Comparison of ENCODE assay signal across 15 cellular contexts in genomic region chr12:52872644-52873384, GRCh38. TPM values are rescaled to one million over a fixed set of nuclear protein-coding genes. Genes with fewer than 3 reads are reported as not detected.
DNase-seq lines count a peak whose midpoint lies in the region; ATAC-seq, FAIRE-seq and TF ChIP-seq lines count a peak whose summit lies in the region.
"Had no signal": no experiment of that assay in that cellular context is flagged by ENCODE, and none has a peak within 500 bp of the region (broad histone marks: within the 10 kb centered on the region; RNA-seq: fewer than 3 reads in every experiment).

No MANE protein-coding gene starts in this region.

- ATAC-seq in activated CD8-positive, alpha-beta memory T cell treated with anti-CD3 and anti-CD28 coated beads, Interleukin-2, amount 10 ng/mL, durations not matched to agents 7 days and 5 days: no peak
- ATAC-seq in RWPE2 (ENCODE audit: low read depth) (no peak), HG02885 (IDR thresholded peaks at IDR 0.05; ENCODE audit: poor library complexity, unreplicated experiment) (no peak)

- intact Hi-C loops in kidney (cut with DNase I) (loop anchor here (10.0 kb wide), 2 partner anchors 498 to 718 kb away; no protein-coding TSS in a partner anchor), tibial artery (cut with DNase I; ENCODE audit: low total_unique reads) (no loop called here)

- H3K36me3 ChIP-seq in RWPE2 (ENCODE audit: low read depth): no peaks in the 10 kb centered on the region
- H3K36me3 ChIP-seq in kidney (ENCODE audit: control insufficient read depth in 1 of 2, insufficient read depth in 2 of 2, low read length in 2 of 2): no peaks in the 10 kb centered on the region
- H3K36me3 ChIP-seq in tibial artery: no peaks in the 10 kb centered on the region
- H3K36me3 ChIP-seq: BE2C had no signal

- peaks cover 6% of the 10 kb centered on the region for H3K27me3 Mint-ChIP-seq in activated CD8-positive, alpha-beta memory T cell treated with anti-CD3 and anti-CD28 coated beads, Interleukin-2, amount 10 ng/mL, durations not matched to agents 7 days and 5 days

- H3K27ac ChIP-seq in RWPE2 (ENCODE audit: poor library complexity, severe bottlenecking): peak overlapping the region; percentile 94
- no peak overlapping the region for H3K27ac ChIP-seq in kidney (ENCODE audit: low read depth in 2 of 2, low read length in 2 of 2)
- H3K27ac ChIP-seq in tibial artery: peak overlapping the region; percentile 83 to 85

- H3K27me3 ChIP-seq in RWPE2 (ENCODE audit: insufficient read depth, poor library complexity, severe bottlenecking) (no peaks in the 10 kb centered on the region), tibial artery (no peaks in the 10 kb centered on the region)
- H3K27me3 ChIP-seq: BE2C had no signal

- H3K36me3 Mint-ChIP-seq in activated CD8-positive, alpha-beta memory T cell treated with anti-CD3 and anti-CD28 coated beads, Interleukin-2, amount 10 ng/mL, durations not matched to agents 7 days and 5 days: no peaks in the 10 kb centered on the region

- H3K9ac ChIP-seq in kidney (ENCODE audit: low read length in 2 of 2): no peak overlapping the region

- H3K4me1 Mint-ChIP-seq in activated CD8-positive, alpha-beta memory T cell treated with anti-CD3 and anti-CD28 coated beads, Interleukin-2, amount 10 ng/mL, durations not matched to agents 7 days and 5 days: peaks cover 13% of the 10 kb centered on the region

- H3K9me3 Mint-ChIP-seq in activated CD8-positive, alpha-beta memory T cell treated with anti-CD3 and anti-CD28 coated beads, Interleukin-2, amount 10 ng/mL, durations not matched to agents 7 days and 5 days (ENCODE audit: low read depth): no peaks in the 10 kb centered on the region

- no peak for TF ChIP-seq CTCF in RWPE2 (IDR thresholded peaks at IDR 0.05; ENCODE audit: poor library complexity, severe bottlenecking)
- no peak for TF ChIP-seq CTCF in kidney (IDR thresholded peaks at IDR 0.05; ENCODE audit: borderline replicate concordance, extremely low read depth, insufficient read depth)
- no peak for TF ChIP-seq CTCF in tibial artery (IDR thresholded peaks at IDR 0.05)

- DNase-seq in activated CD8-positive, alpha-beta memory T cell treated with anti-CD3 and anti-CD28 coated beads, Interleukin-2, amount 10 ng/mL, durations not matched to agents 7 days and 5 days: no peak
- DNase-seq in activated CD8-positive, alpha-beta memory T cell treated with anti-CD3 and anti-CD28 coated beads, Interleukin-2, amount 50 U/mL, for 48 hours: no peak
- DNase-seq in RWPE2 (ENCODE audit: low spot score) (no peak), kidney (peak; percentile 68), tibial artery (no peak), cerebellar nuclear complex (lab: John Stamatoyannopoulos, UW) (no peak)
- no peak for DNase-seq in activated CD8-positive, alpha-beta memory T cell treated with anti-CD3 and anti-CD28 coated beads for 24 hours
- DNase-seq: activated CD4-positive, alpha-beta T cell treated with anti-CD3 and anti-CD28 coated beads for 1 hour; BE2C; NCI-H1436 treated with DMSO at 0.1 percent for 48 hours; stimulated activated CD4-positive, alpha-beta T cell treated with anti-CD3 and anti-CD28 coated beads, Interleukin-1b, Interleukin-23, amount 100 ng/mL, for 48 hours had no signal

- no peak overlapping the region for H3K4me3 ChIP-seq in RWPE2 (ENCODE audit: severe bottlenecking)
- no peak overlapping the region for H3K4me3 ChIP-seq in kidney (ENCODE audit: low read length in 2 of 2)
- no peak overlapping the region for H3K4me3 ChIP-seq in tibial artery

- CTCF ChIA-PET in activated CD8-positive, alpha-beta memory T cell treated with anti-CD3 and anti-CD28 coated beads, Interleukin-2, amount 10 ng/mL, durations not matched to agents 7 days and 5 days (lab: Charles Lee): interaction anchor here (0.6 to 22.1 kb wide), 7 partner anchors 7 to 501 kb away, joined by 3 to 459 read pairs (median 11); partner anchors contain the start of gene KRT74

- H3K4me1 ChIP-seq in RWPE2 (ENCODE audit: insufficient read depth, poor library complexity, severe bottlenecking): peaks cover 52% of the 10 kb centered on the region
- peaks cover 5 to 27% of the 10 kb centered on the region in 2 donors for H3K4me1 ChIP-seq in kidney (ENCODE audit: control insufficient read depth in 1 of 2, insufficient read depth in 1 of 2, low read depth in 1 of 2, low read length in 2 of 2)
- peaks cover 0 to 35% (median 25%) of the 10 kb centered on the region in 4 donors for H3K4me1 ChIP-seq in tibial artery

- no peaks in the 10 kb centered on the region for H3K9me3 ChIP-seq in RWPE2 (ENCODE audit: severe bottlenecking)
- H3K9me3 ChIP-seq in kidney (ENCODE audit: control insufficient read depth in 1 of 2, low read length in 2 of 2): no peaks in the 10 kb centered on the region
- no peaks in the 10 kb centered on the region for H3K9me3 ChIP-seq in tibial artery
- H3K9me3 ChIP-seq: BE2C had no signal

- FAIRE-seq in kidney (lab: Jason Lieb, UNC): no peak
- FAIRE-seq: endometrium, GM19239 had no signal

- H3K4me3 Mint-ChIP-seq in activated CD8-positive, alpha-beta memory T cell treated with anti-CD3 and anti-CD28 coated beads, Interleukin-2, amount 10 ng/mL, durations not matched to agents 7 days and 5 days: peak overlapping the region; percentile 55

- H3K27ac Mint-ChIP-seq in activated CD8-positive, alpha-beta memory T cell treated with anti-CD3 and anti-CD28 coated beads, Interleukin-2, amount 10 ng/mL, durations not matched to agents 7 days and 5 days: no peak overlapping the region

RNA-seq across cellular contexts. Expression of gene KRT78, which starts 24.0 kb away (rescaled TPM):
- total RNA-seq in activated CD8-positive, alpha-beta memory T cell treated with anti-CD3 and anti-CD28 coated beads, Interleukin-2, amount 10 ng/mL, durations not matched to agents 7 days and 5 days: not detected
- not detected for total RNA-seq in kidney
- polyA plus RNA-seq in kidney (ENCODE audit: insufficient read depth, low read depth, low replicate concordance): not detected
- total RNA-seq: subcutaneous adipose tissue had no signal

RNA-seq across cellular contexts. Expression of gene KRT8, which starts 32.1 kb away (rescaled TPM):
- under 1 TPM; 0.26 to 0.41 TPM for total RNA-seq in activated CD8-positive, alpha-beta memory T cell treated with anti-CD3 and anti-CD28 coated beads, Interleukin-2, amount 10 ng/mL, durations not matched to agents 7 days and 5 days
- 546 TPM for total RNA-seq in kidney
- polyA plus RNA-seq in kidney (ENCODE audit: insufficient read depth, low read depth, low replicate concordance): 333 TPM

RNA-seq across cellular contexts. Expression of gene KRT79, which starts 38.7 kb away (rescaled TPM):
- under 1 TPM in 1 of 2 experiments, not detected in 1; 0.23 TPM for total RNA-seq in activated CD8-positive, alpha-beta memory T cell treated with anti-CD3 and anti-CD28 coated beads, Interleukin-2, amount 10 ng/mL, durations not matched to agents 7 days and 5 days
- total RNA-seq in kidney: not detected
- polyA plus RNA-seq in kidney (ENCODE audit: insufficient read depth, low read depth, low replicate concordance): not detected

RNA-seq across cellular contexts. Expression of gene KRT4, which starts 58.9 kb away (rescaled TPM):
- total RNA-seq in activated CD8-positive, alpha-beta memory T cell treated with anti-CD3 and anti-CD28 coated beads, Interleukin-2, amount 10 ng/mL, durations not matched to agents 7 days and 5 days: not detected
- total RNA-seq in kidney: not detected
- 0.15 TPM for polyA plus RNA-seq in kidney (ENCODE audit: insufficient read depth, low read depth, low replicate concordance)
- total RNA-seq: subcutaneous adipose tissue had no signal

Comparison
In these comparisons a context has a peak if more than half of its experiments do, and no peak if none do; other contexts are left out.
1. H3K27ac ChIP-seq: peak in RWPE2 (single experiment) and tibial artery (2 of 2); none in kidney (0 of 2).
2. RNA of gene KRT8, which starts 32.1 kb away (total RNA-seq): 546 TPM in kidney (single experiment); 0.26 to 0.41 TPM in activated CD8-positive, alpha-beta memory T cell treated with anti-CD3 and anti-CD28 coated beads, Interleukin-2, amount 10 ng/mL, durations not matched to agents 7 days and 5 days; every median in the first group is over 100 times any median in the second.